ENCODE assay signal across 12 cellular contexts in genomic region chr17:17943281-17943984, GRCh38. TPM values are rescaled to one million over a fixed set of nuclear protein-coding genes. Genes with fewer than 3 reads are reported as not detected.
A peak's percentile ranks its signal among the peaks of the same experiment; 100 is the strongest.
DNase-seq lines count a peak whose midpoint lies in the region; ATAC-seq, FAIRE-seq and TF ChIP-seq lines count a peak whose summit lies in the region.
"Had no signal": no experiment of that assay in that cellular context is flagged by ENCODE, and none has a peak within 500 bp of the region (broad histone marks: within the 10 kb centered on the region; RNA-seq: fewer than 3 reads in every experiment).

No MANE protein-coding gene starts in this region.

- TF ChIP-seq RAD21 in HCT116 (IDR thresholded peaks at IDR 0.05; ENCODE audit: low read depth): no peak

- H4K20me1 ChIP-seq in HCT116 (ENCODE audit: insufficient read depth) (no peaks in the 10 kb centered on the region), PC-3 (ENCODE audit: low read length) (no peaks in the 10 kb centered on the region)

- no peaks in the 10 kb centered on the region for H3K9me3 ChIP-seq in HCT116 (ENCODE audit: control insufficient read depth in 1 of 2, insufficient read depth in 1 of 2, low read depth in 1 of 2, low read length in 2 of 2)
- no peaks in the 10 kb centered on the region for H3K9me3 ChIP-seq in PC-3 (ENCODE audit: low read length)
- H3K9me3 ChIP-seq in small intestine (ENCODE audit: control insufficient read depth, low read depth): no peaks in the 10 kb centered on the region

- intact Hi-C loops in HCT116 (cut with micrococcal nuclease) (no loop called here), PC-3 (cut with micrococcal nuclease) (no loop called here)

- H3K27ac ChIP-seq in HCT116 (ENCODE audit: low read depth, low read length) (peak overlapping the region; percentile 48), PC-3 (ENCODE audit: low read length) (peak overlapping the region; percentile 11), small intestine (ENCODE audit: low read depth in 1 of 2, low read length in 1 of 2) (peak overlapping the region in 1 of 2 donors; percentile 3)

- TF ChIP-seq CTCF in HCT116 (IDR thresholded peaks at IDR 0.05 in 2 of 3, conservative IDR thresholded peaks at IDR 0.05 in 1 of 3; ENCODE audit: borderline replicate concordance in 1 of 3, insufficient read depth in 1 of 3, low read depth in 2 of 3, low read length in 2 of 3): no peak
- TF ChIP-seq CTCF in PC-3 (conservative IDR thresholded peaks at IDR 0.05; ENCODE audit: low read depth, low read length): no peak
- no peak for TF ChIP-seq CTCF in glutamatergic neuron (IDR thresholded peaks at IDR 0.05; ENCODE audit: partially characterized antibody, unreplicated experiment)

- H3K36me3 Mint-ChIP-seq in glutamatergic neuron (ENCODE audit: unreplicated experiment): no peaks in the 10 kb centered on the region

- H3K36me3 ChIP-seq in HCT116 (ENCODE audit: control insufficient read depth in 1 of 2, insufficient read depth in 2 of 2, low read length in 2 of 2): no peaks in the 10 kb centered on the region
- H3K36me3 ChIP-seq in PC-3 (ENCODE audit: low read depth, low read length): no peaks in the 10 kb centered on the region
- H3K36me3 ChIP-seq in small intestine (ENCODE audit: control insufficient read depth in 2 of 2, insufficient read depth in 2 of 2, low read length in 2 of 2): no peaks in the 10 kb centered on the region

- peaks cover 59 to 60% of the 10 kb centered on the region in 2 experiments for H3K4me1 ChIP-seq in HCT116 (ENCODE audit: control insufficient read depth in 1 of 2, insufficient read depth in 2 of 2, low read length in 2 of 2)
- H3K4me1 ChIP-seq in PC-3 (ENCODE audit: insufficient read depth, low read length): peaks cover 75% of the 10 kb centered on the region
- H3K4me1 ChIP-seq in small intestine (ENCODE audit: control insufficient read depth in 2 of 2, insufficient read depth in 1 of 2, low read depth in 1 of 2, low read length in 1 of 2): peaks cover 22 to 23% of the 10 kb centered on the region in 2 donors

- H2AFZ ChIP-seq in HCT116 (ENCODE audit: low read depth, low read length, poor library complexity, severe bottlenecking) (no peak overlapping the region), PC-3 (ENCODE audit: low read length) (no peak overlapping the region)

- BruUV-seq in HCT116 (replicated peaks; lab: Mats Ljungman, UMichigan): no TSS peak
- BruUV-seq in PC-3 (replicated peaks; lab: Mats Ljungman, UMichigan): no TSS peak

- H3K27me3 Mint-ChIP-seq in glutamatergic neuron (ENCODE audit: unreplicated experiment): peaks cover 4% of the 10 kb centered on the region
- H3K27me3 Mint-ChIP-seq: central memory CD8-positive, alpha-beta T cell had no signal

- ATAC-seq in HCT116 (peak; percentile 33), PC-3 (no peak; the same call in 1 of the 2 replicates), HG03045 (IDR thresholded peaks at IDR 0.05; ENCODE audit: unreplicated experiment) (no peak)

- peak overlapping the region; percentile 66 for H3K4me2 ChIP-seq in HCT116 (ENCODE audit: low read length)
- H3K4me2 ChIP-seq in PC-3 (ENCODE audit: low read length): peak overlapping the region; percentile 61

- peaks cover 39% of the 10 kb centered on the region for H3K4me1 Mint-ChIP-seq in glutamatergic neuron (ENCODE audit: low read depth, unreplicated experiment)

- H3K9ac ChIP-seq in HCT116 (ENCODE audit: low read length) (no peak overlapping the region), PC-3 (ENCODE audit: low read length) (no peak overlapping the region)

- WGBS in small intestine, 3 donors: 19 to 60% (median 37%) methylated on average over 3 of the region's 3 CpGs

- DNase-seq in HCT116 (ENCODE audit: low read depth, low spot score) (no peak), PC-3 (no peak), glutamatergic neuron (no peak), small intestine (peak; percentile 71), SIG-M5 (lab: John Stamatoyannopoulos, UW) (no peak), globus pallidus (ENCODE audit: low spot score) (no peak), GF-D8 (lab: John Stamatoyannopoulos, UW) (no peak)
- DNase-seq: hippocampal formation, NCI-H1048, nucleus accumbens had no signal

- peaks cover 9% of the 10 kb centered on the region for H3F3A ChIP-seq in PC-3 (ENCODE audit: low read length, unreplicated experiment)

- POLR2A ChIA-PET in HCT116 (lab: Charles Lee) (no interaction called here), PC-3 (lab: Charles Lee; ENCODE audit: unreplicated experiment) (no interaction called here)

- TF ChIP-seq POLR2A in HCT116 (IDR thresholded peaks at IDR 0.05; ENCODE audit: borderline replicate concordance, extremely low read depth, insufficient read depth, insufficient read length): no peak

- CTCF ChIA-PET in HCT116 (lab: Charles Lee): interaction anchor here (1.1 kb wide), 1 partner anchor 24 kb away, joined by 3 read pairs; no protein-coding TSS in a partner anchor
- CTCF ChIA-PET in PC-3 (lab: Charles Lee): no interaction called here

- FAIRE-seq in small intestine (lab: Jason Lieb, UNC): no peak

- H3K4me3 Mint-ChIP-seq in glutamatergic neuron (ENCODE audit: unreplicated experiment): peak overlapping the region; percentile 51
- H3K4me3 Mint-ChIP-seq: central memory CD8-positive, alpha-beta T cell had no signal

- H3K9me2 ChIP-seq in HCT116 (ENCODE audit: insufficient read depth) (no peaks in the 10 kb centered on the region), PC-3 (replicated peaks; ENCODE audit: low read length) (no peaks in the 10 kb centered on the region)

- RAD21 ChIA-PET in HCT116 (lab: Charles Lee; ENCODE audit: low non-redundant PET in 1 of 2, low total read pairs in 2 of 2, uncharacterized antibody in 2 of 2, unreplicated experiment in 2 of 2): no interaction called here

- H3K4me3 ChIP-seq in HCT116 (replicated peaks in 1 of 2; ENCODE audit: low read depth in 1 of 2, low read length in 2 of 2) (no peak overlapping the region), PC-3 (ENCODE audit: low read length) (peak overlapping the region; percentile 1; the same call in 1 of the 2 replicates), small intestine (ENCODE audit: low read depth in 1 of 2, low read length in 2 of 2) (no peak overlapping the region)

- H3K9me3 Mint-ChIP-seq in glutamatergic neuron (ENCODE audit: unreplicated experiment): peaks cover 8% of the 10 kb centered on the region
- H3K9me3 Mint-ChIP-seq: central memory CD8-positive, alpha-beta T cell had no signal

- H3K79me2 ChIP-seq in HCT116 (ENCODE audit: insufficient read depth, low read length) (no peaks in the 10 kb centered on the region), PC-3 (ENCODE audit: low read length) (peaks cover 86% of the 10 kb centered on the region)

- H3K27ac Mint-ChIP-seq in glutamatergic neuron (ENCODE audit: unreplicated experiment): peak overlapping the region; percentile 93

- H3K27me3 ChIP-seq in HCT116 (ENCODE audit: insufficient read depth, low read length) (no peaks in the 10 kb centered on the region), PC-3 (ENCODE audit: low read length) (no peaks in the 10 kb centered on the region), small intestine (ENCODE audit: control insufficient read depth in 2 of 2, insufficient read depth in 2 of 2, low read length in 2 of 2) (no peaks in the 10 kb centered on the region)

TF ChIP-seq in HCT116, 20 proteins besides CTCF, POLR2A, EP300 and RAD21:
- TF ChIP-seq POLR2AphosphoS5 (IDR thresholded peaks at IDR 0.05; ENCODE audit: low read depth, low read length) (no peak), ATF3 (IDR thresholded peaks at IDR 0.05) (no peak), ZNF274 (IDR thresholded peaks at IDR 0.05; ENCODE audit: low read depth, low read length) (no peak), EZH2 (IDR thresholded peaks at IDR 0.05) (no peak), REST (IDR thresholded peaks at IDR 0.05; ENCODE audit: low read depth) (no peak), MAX (IDR thresholded peaks at IDR 0.05) (no peak), YY1 (IDR thresholded peaks at IDR 0.05; ENCODE audit: extremely low read depth, insufficient replicate concordance, low read depth, low read length) (no peak), JUND (IDR thresholded peaks at IDR 0.05) (no peak)

RNA-seq across cellular contexts. Expression of gene TOM1L2, which starts 28.8 kb away (rescaled TPM):
- total RNA-seq in HCT116 (2021; ENCODE audit: unreplicated experiment) (24.1 TPM), PC-3 (2014; rRNA removed) (53.3 and 77.1 TPM in 2 replicates), glutamatergic neuron (ENCODE audit: unreplicated experiment) (62.8 TPM)
- polyA plus RNA-seq in HCT116 (2012): 20.4 and 20.6 TPM in 2 replicates
- polyA plus RNA-seq in small intestine: 10 to 100 TPM; 14.3 to 26.6 (median 25.4) TPM

RNA-seq across cellular contexts. Expression of gene DRC3, which starts 29.2 kb away (rescaled TPM):
- total RNA-seq in HCT116 (2021; ENCODE audit: unreplicated experiment) (2.4 TPM), PC-3 (2014; rRNA removed) (1.9 and 2.2 TPM in 2 replicates), glutamatergic neuron (ENCODE audit: unreplicated experiment) (0.29 TPM)
- polyA plus RNA-seq in HCT116 (2012): 1.6 TPM in 2 replicates
- under 1 TPM in 2 of 3 donors, not detected in 1; 0.54 to 0.85 TPM for polyA plus RNA-seq in small intestine
